30 cellular contexts compared by ENCODE assay signal in the genomic region with DNA sequence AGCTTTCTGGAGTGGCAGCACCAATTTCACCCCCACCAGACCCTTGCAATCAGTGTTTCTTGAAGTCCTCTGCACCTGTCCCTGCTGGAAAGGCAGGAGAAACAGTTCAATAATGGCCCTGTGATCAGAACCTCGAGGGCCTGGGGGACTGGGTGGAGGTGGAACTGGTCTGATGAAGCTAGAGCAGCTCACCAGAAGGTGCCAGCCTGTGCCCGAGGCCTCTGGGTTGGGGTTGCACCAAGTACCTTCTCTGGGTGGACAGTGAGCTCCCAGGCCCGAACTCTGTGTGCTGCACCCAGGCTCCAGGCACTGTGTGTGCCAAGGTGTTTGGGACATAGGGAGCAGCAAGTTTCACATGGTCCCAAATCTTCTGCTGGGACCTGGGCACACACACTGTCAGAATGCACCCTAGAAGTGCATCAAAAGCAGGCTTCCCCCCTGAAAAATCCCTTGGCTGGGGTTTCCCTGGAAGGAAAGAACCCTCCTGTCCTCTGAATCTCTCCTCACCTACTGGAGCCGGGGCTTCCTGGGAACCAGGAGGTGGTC. TPM values are rescaled to one million over a fixed set of nuclear protein-coding genes. Genes with fewer than 3 reads are reported as not detected.
"Had no signal": no experiment of that assay in that cellular context is flagged by ENCODE, and none has a peak within 500 bp of the region (broad histone marks: within the 10 kb centered on the region; RNA-seq: fewer than 3 reads in every experiment).

No MANE protein-coding gene starts in this region.

- H3K27me3 ChIP-seq: left lung, neutrophil, ovary, suprapubic skin, tibial artery, upper lobe of right lung had no signal

- H3K4me3 ChIP-seq: left lung, lung, mucosa of descending colon, ovary, prostate gland, smooth muscle cell, suprapubic skin, thoracic aorta, tibial artery, upper lobe of right lung had no signal

- H3K9me3 Mint-ChIP-seq: natural killer cell treated with Interleukin-12 subunit alpha and Interleukin-12 subunit beta and Interleukin-15 and Interleukin-18, amount 100 ng/mL, for 72 hours; stimulated activated naive CD8-positive, alpha-beta T cell treated with anti-CD3 and anti-CD28 coated beads, Interleukin-15, Interleukin-2, amounts not matched to agents 100 ng/mL and 50 ng/mL, for 24 hours had no signal

- H3K36me3 ChIP-seq: left lung, neutrophil, ovary, prostate gland, suprapubic skin, thoracic aorta, tibial artery, upper lobe of right lung had no signal

- H3K9me3 ChIP-seq: left lung, mucosa of descending colon, neutrophil, ovary, prostate gland, suprapubic skin, thoracic aorta, tibial artery, upper lobe of right lung had no signal

- H3K27ac Mint-ChIP-seq: naive thymus-derived CD4-positive, alpha-beta T cell; natural killer cell treated with Interleukin-12 subunit alpha and Interleukin-12 subunit beta and Interleukin-15 and Interleukin-18, amount 100 ng/mL, for 72 hours; stimulated activated naive CD8-positive, alpha-beta T cell treated with anti-CD3 and anti-CD28 coated beads, Interleukin-15, Interleukin-2, amounts not matched to agents 100 ng/mL and 50 ng/mL, for 24 hours had no signal

- H3K27ac ChIP-seq: left lung, neutrophil, ovary, prostate gland, suprapubic skin, thoracic aorta, tibial artery, upper lobe of right lung had no signal

- H3K4me1 ChIP-seq: left lung, prostate gland, upper lobe of right lung had no signal

- H3K4me3 Mint-ChIP-seq: naive thymus-derived CD4-positive, alpha-beta T cell; natural killer cell treated with Interleukin-12 subunit alpha and Interleukin-12 subunit beta and Interleukin-15 and Interleukin-18, amount 100 ng/mL, for 72 hours; stimulated activated naive CD8-positive, alpha-beta T cell treated with anti-CD3 and anti-CD28 coated beads, Interleukin-15, Interleukin-2, amounts not matched to agents 100 ng/mL and 50 ng/mL, for 24 hours had no signal

- DNase-seq: hippocampal formation; left lung; mesendoderm; midbrain; mucosa of descending colon; naive thymus-derived CD4-positive, alpha-beta T cell; occipital lobe; ovary; retina; right cardiac atrium; stimulated activated CD4-positive, alpha-beta T cell treated with anti-CD3 and anti-CD28 coated beads, Interleukin-12 subunit alpha, Interleukin-12 subunit beta, amount 100 ng/mL, for 4 hours; stimulated activated CD4-positive, alpha-beta T cell treated with anti-CD3 and anti-CD28 coated beads, Interleukin-15, amount 100 ng/mL, for 24 hours; stimulated activated CD4-positive, alpha-beta T cell treated with anti-CD3 and anti-CD28 coated beads, Interleukin-2, amount 100 ng/mL, for 24 hours; stimulated activated CD4-positive, alpha-beta T cell treated with anti-CD3 and anti-CD28 coated beads, Interleukin-4, amount 100 ng/mL, for 1 hour; stimulated activated naive CD4-positive, alpha-beta T cell; trophoblast cell; upper lobe of right lung had no signal

- ATAC-seq: left colon; left lung; mucosa of descending colon; naive thymus-derived CD4-positive, alpha-beta T cell; upper lobe of right lung had no signal

- H3K36me3 Mint-ChIP-seq: naive thymus-derived CD4-positive, alpha-beta T cell; natural killer cell treated with Interleukin-12 subunit alpha and Interleukin-12 subunit beta and Interleukin-15 and Interleukin-18, amount 100 ng/mL, for 72 hours had no signal

RNA-seq across cellular contexts. Expression of a gene that starts 17.3 kb away (rescaled TPM):
- total RNA-seq: myocyte; naive thymus-derived CD4-positive, alpha-beta T cell; natural killer cell treated with Interleukin-12 subunit alpha and Interleukin-12 subunit beta and Interleukin-15 and Interleukin-18, amount 100 ng/mL, for 72 hours; occipital lobe; smooth muscle cell had no signal
- polyA plus RNA-seq: keratinocyte; naive thymus-derived CD4-positive, alpha-beta T cell; neural cell; smooth muscle cell had no signal

RNA-seq across cellular contexts. Expression of a gene that starts 31.3 kb away (rescaled TPM):
- total RNA-seq: natural killer cell treated with Interleukin-12 subunit alpha and Interleukin-12 subunit beta and Interleukin-15 and Interleukin-18, amount 100 ng/mL, for 72 hours had no signal
- polyA plus RNA-seq: naive thymus-derived CD4-positive, alpha-beta T cell had no signal
